Comparison of ENCODE assay signal across 8 cellular contexts in the genomic region with DNA sequence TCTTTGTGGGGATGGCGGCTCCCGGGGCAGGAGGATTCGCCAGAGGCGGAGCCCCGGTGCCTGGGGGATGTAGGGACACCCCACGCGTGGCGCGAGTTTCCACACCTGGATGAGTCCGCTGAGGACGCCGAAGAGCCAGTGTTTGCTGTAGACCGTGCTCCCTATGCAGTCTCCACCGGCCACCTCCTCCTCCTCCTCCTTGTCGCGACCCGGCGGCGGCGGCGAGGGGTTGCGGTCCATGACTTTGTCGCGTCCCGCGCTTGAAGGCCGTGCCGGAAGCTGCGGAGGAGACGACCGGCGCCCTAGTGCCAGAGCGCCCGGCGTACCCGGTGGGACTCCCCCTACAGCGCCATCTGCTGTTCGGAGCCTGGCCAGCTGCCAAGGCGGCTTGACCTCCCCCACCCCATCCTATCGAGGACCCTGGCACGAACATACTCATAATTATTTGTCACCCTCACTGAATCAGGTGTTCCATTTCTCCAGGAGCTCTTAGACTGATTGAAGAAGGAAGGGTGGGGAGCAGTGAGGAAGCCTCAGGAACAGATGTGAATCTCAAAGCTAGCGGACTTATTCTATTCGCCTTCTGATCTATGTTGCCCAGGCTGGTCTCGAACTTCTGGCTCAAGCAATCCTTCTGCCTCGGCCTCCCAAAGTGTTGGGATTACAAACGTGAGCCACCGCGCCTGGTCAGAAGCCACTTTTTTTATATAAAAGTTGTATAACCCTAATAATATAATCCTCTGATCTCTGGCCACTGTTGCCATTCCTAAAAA. TPM values are rescaled to one million over a fixed set of nuclear protein-coding genes. Genes with fewer than 3 reads are reported as not detected.
A peak's percentile ranks its signal among the peaks of the same experiment; 100 is the strongest.
DNase-seq lines count a peak whose midpoint lies in the region; ATAC-seq and TF ChIP-seq lines count a peak whose summit lies in the region.

A gene with protein sequence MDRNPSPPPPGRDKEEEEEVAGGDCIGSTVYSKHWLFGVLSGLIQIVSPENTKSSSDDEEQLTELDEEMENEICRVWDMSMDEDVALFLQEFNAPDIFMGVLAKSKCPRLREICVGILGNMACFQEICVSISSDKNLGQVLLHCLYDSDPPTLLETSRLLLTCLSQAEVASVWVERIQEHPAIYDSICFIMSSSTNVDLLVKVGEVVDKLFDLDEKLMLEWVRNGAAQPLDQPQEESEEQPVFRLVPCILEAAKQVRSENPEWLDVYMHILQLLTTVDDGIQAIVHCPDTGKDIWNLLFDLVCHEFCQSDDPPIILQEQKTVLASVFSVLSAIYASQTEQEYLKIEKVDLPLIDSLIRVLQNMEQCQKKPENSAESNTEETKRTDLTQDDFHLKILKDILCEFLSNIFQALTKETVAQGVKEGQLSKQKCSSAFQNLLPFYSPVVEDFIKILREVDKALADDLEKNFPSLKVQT (minus strand): TSS at position 281 of the 773 bp plus-strand sequence. CDS start 41 bp downstream, at position 240.

- H3F3A ChIP-seq in GM23338 (replicated peaks; ENCODE audit: low read depth): no peaks in the 10 kb centered on the region

- peak; percentile 97 for ATAC-seq in GM23338

- H3K9me3 Mint-ChIP-seq in GM23338 (no peaks in the 10 kb centered on the region), neural crest cell (no peaks in the 10 kb centered on the region)
- H3K9me3 Mint-ChIP-seq in activated T-helper 2 cell treated with anti-CD3 and anti-CD28 coated beads, Interferon-gamma antibody, Interleukin-2, Interleukin-4, amounts not matched to agents 10 μg/mL and 5 μg/mL and 100 μg/mL, durations not matched to agents 14 hours and 24 hours and 36 hours: no peaks in the 10 kb centered on the region

- no peak for TF ChIP-seq POLR2A in stomach (IDR thresholded peaks at IDR 0.05)

- H3K27ac Mint-ChIP-seq in GM23338 (peak within 1 kb of the TSS; percentile 91), neural crest cell (ENCODE audit: unreplicated experiment) (peak within 1 kb of the TSS; percentile 94)
- peak within 1 kb of the TSS; percentile 86 for H3K27ac Mint-ChIP-seq in activated T-helper 2 cell treated with anti-CD3 and anti-CD28 coated beads, Interferon-gamma antibody, Interleukin-2, Interleukin-4, amounts not matched to agents 10 μg/mL and 5 μg/mL and 100 μg/mL, durations not matched to agents 14 hours and 24 hours and 36 hours

- H3K36me3 Mint-ChIP-seq in GM23338 (ENCODE audit: low read depth) (peaks cover 24% of the 10 kb centered on the region), neural crest cell (ENCODE audit: low read depth) (peaks cover 16% of the 10 kb centered on the region)
- H3K36me3 Mint-ChIP-seq in activated T-helper 2 cell treated with anti-CD3 and anti-CD28 coated beads, Interferon-gamma antibody, Interleukin-2, Interleukin-4, amounts not matched to agents 10 μg/mL and 5 μg/mL and 100 μg/mL, durations not matched to agents 14 hours and 24 hours and 36 hours (ENCODE audit: low read depth): peaks cover 34% of the 10 kb centered on the region

- peak within 1 kb of the TSS; percentile 97 for H2AFZ ChIP-seq in GM23338

- H3K27ac ChIP-seq in GM23338 (ENCODE audit: low read depth): no peak within 1 kb of the TSS
- H3K27ac ChIP-seq in stomach: peak within 1 kb of the TSS; percentile 44 to 83 (median 71)

- no peaks in the 10 kb centered on the region for H3K9me2 ChIP-seq in GM23338 (ENCODE audit: insufficient read depth)

- no peaks in the 10 kb centered on the region for H3K9me3 ChIP-seq in stomach

- peaks cover 3% of the 10 kb centered on the region for H3K27me3 Mint-ChIP-seq in GM23338 (ENCODE audit: insufficient read depth, low read depth, poor library complexity)
- peaks cover 5% of the 10 kb centered on the region for H3K27me3 Mint-ChIP-seq in activated T-helper 2 cell treated with anti-CD3 and anti-CD28 coated beads, Interferon-gamma antibody, Interleukin-2, Interleukin-4, amounts not matched to agents 10 μg/mL and 5 μg/mL and 100 μg/mL, durations not matched to agents 14 hours and 24 hours and 36 hours (ENCODE audit: low read depth)
- H3K27me3 Mint-ChIP-seq in neural crest cell (ENCODE audit: low read depth): peaks cover 10% of the 10 kb centered on the region

- H3K27me3 ChIP-seq in GM23338 (ENCODE audit: insufficient read depth) (no peaks in the 10 kb centered on the region), stomach (peaks cover 0 to 10% (median 0%) of the 10 kb centered on the region in 3 donors)

- intact Hi-C loops in activated T-helper 2 cell treated with anti-CD3 and anti-CD28 coated beads, Interferon-gamma antibody, Interleukin-2, Interleukin-4, amounts not matched to agents 10 μg/mL and 5 μg/mL and 100 μg/mL, durations not matched to agents 14 hours and 24 hours and 36 hours (cut with micrococcal nuclease): loop anchor here (1.0 to 10.0 kb wide), 4 partner anchors 93 to 371 kb away; a partner anchor contains a TSS
- intact Hi-C loops in stomach (cut with DNase I; ENCODE audit: low total_unique reads): loop anchor here (10.0 kb wide), 1 partner anchor 91 kb away; a partner anchor contains a TSS

- H3K4me1 Mint-ChIP-seq in GM23338: peaks cover 6% of the 10 kb centered on the region
- H3K4me1 Mint-ChIP-seq in activated T-helper 2 cell treated with anti-CD3 and anti-CD28 coated beads, Interferon-gamma antibody, Interleukin-2, Interleukin-4, amounts not matched to agents 10 μg/mL and 5 μg/mL and 100 μg/mL, durations not matched to agents 14 hours and 24 hours and 36 hours (ENCODE audit: low read depth): peaks cover 29% of the 10 kb centered on the region
- peaks cover 20% of the 10 kb centered on the region for H3K4me1 Mint-ChIP-seq in neural crest cell

- peak within 1 kb of the TSS; percentile 81 for H3K4me2 ChIP-seq in GM23338

- TF ChIP-seq CTCF in GM23338 (conservative IDR thresholded peaks at IDR 0.05; ENCODE audit: low read depth in 2 of 2) (peak; percentile 76 to 87), fibroblast of villous mesenchyme (IDR thresholded peaks at IDR 0.05; ENCODE audit: insufficient read depth, low read depth, low read length) (peak; percentile 52), neural crest cell (conservative IDR thresholded peaks at IDR 0.05) (peak; percentile 93), stomach (IDR thresholded peaks at IDR 0.05) (peak in 5 of 7 experiments; percentile 32 to 74 (median 56))

- H3K4me3 Mint-ChIP-seq in GM23338 (peak within 1 kb of the TSS; percentile 97), neural crest cell (peak within 1 kb of the TSS; percentile 98)
- H3K4me3 Mint-ChIP-seq in activated T-helper 2 cell treated with anti-CD3 and anti-CD28 coated beads, Interferon-gamma antibody, Interleukin-2, Interleukin-4, amounts not matched to agents 10 μg/mL and 5 μg/mL and 100 μg/mL, durations not matched to agents 14 hours and 24 hours and 36 hours (ENCODE audit: low read depth): peak within 1 kb of the TSS; percentile 90

- peaks cover 11% of the 10 kb centered on the region; the same call in 1 of the 2 replicates for H4K20me1 ChIP-seq in GM23338 (replicated peaks; ENCODE audit: insufficient read depth)

- peaks cover 47% of the 10 kb centered on the region for H3K79me2 ChIP-seq in GM23338 (replicated peaks; ENCODE audit: insufficient read depth)

- H3K4me3 ChIP-seq in GM23338 (peak within 1 kb of the TSS; percentile 97), fibroblast of villous mesenchyme (ENCODE audit: low read depth, low read length) (peak within 1 kb of the TSS; percentile 97), stomach (peak within 1 kb of the TSS; percentile 88 to 96 (median 91))

- DNase-seq in ELR (ENCODE audit: low read depth): peak; percentile 85
- DNase-seq in GM23338 (ENCODE audit: low spot score): peak; percentile 95
- peak; percentile 78 for DNase-seq in LHCN-M2 (ENCODE audit: low read depth)
- DNase-seq in RPMI8226: peak; percentile 87
- DNase-seq in activated T-helper 2 cell treated with anti-CD3 and anti-CD28 coated beads, Interferon-gamma antibody, Interleukin-2, Interleukin-4, amounts not matched to agents 10 μg/mL and 5 μg/mL and 100 μg/mL, durations not matched to agents 14 hours and 24 hours and 36 hours (ENCODE audit: low spot score): peak; percentile 86
- DNase-seq in fibroblast of villous mesenchyme (ENCODE audit: low read depth): peak; percentile 74
- DNase-seq in neural crest cell (ENCODE audit: low read depth, low spot score): peak; percentile 98
- peak; percentile 88 for DNase-seq in stomach

- H3K36me3 ChIP-seq in GM23338 (ENCODE audit: insufficient read depth) (peaks cover 14% of the 10 kb centered on the region; the same call in 1 of the 2 replicates), stomach (peaks cover 0 to 26% (median 25%) of the 10 kb centered on the region in 4 donors)

- 5 to 10% (median 5%) methylated on average over 23 to 48 of the region's 48 CpGs for WGBS in stomach, 5 donors

- peaks cover 4% of the 10 kb centered on the region; the same call in 1 of the 2 replicates for H3K4me1 ChIP-seq in GM23338 (ENCODE audit: insufficient read depth)
- H3K4me1 ChIP-seq in stomach: peaks cover 9 to 24% (median 15%) of the 10 kb centered on the region in 4 donors

- TF ChIP-seq EP300 in stomach (IDR thresholded peaks at IDR 0.05): no peak

TF ChIP-seq in GM23338, 12 proteins besides CTCF, POLR2A, EP300 and RAD21 (continues in another document):
- TF ChIP-seq, protein P1, sequence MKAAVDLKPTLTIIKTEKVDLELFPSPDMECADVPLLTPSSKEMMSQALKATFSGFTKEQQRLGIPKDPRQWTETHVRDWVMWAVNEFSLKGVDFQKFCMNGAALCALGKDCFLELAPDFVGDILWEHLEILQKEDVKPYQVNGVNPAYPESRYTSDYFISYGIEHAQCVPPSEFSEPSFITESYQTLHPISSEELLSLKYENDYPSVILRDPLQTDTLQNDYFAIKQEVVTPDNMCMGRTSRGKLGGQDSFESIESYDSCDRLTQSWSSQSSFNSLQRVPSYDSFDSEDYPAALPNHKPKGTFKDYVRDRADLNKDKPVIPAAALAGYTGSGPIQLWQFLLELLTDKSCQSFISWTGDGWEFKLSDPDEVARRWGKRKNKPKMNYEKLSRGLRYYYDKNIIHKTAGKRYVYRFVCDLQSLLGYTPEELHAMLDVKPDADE (IDR thresholded peaks at IDR 0.05): peak; percentile 59; the same call in 1 of the 2 replicates
- TF ChIP-seq POLR2AphosphoS5 (IDR thresholded peaks at IDR 0.05; ENCODE audit: low read depth) (peak; percentile 96), EZH2 (IDR thresholded peaks at IDR 0.05; ENCODE audit: low read depth, unreplicated experiment) (no peak), EZH2phosphoT487 (IDR thresholded peaks at IDR 0.05; ENCODE audit: unreplicated experiment) (no peak), STAT1 (IDR thresholded peaks at IDR 0.05; ENCODE audit: unreplicated experiment) (no peak)

RNA-seq across cellular contexts. Expression of the gene that starts here (rescaled TPM):
- total RNA-seq in GM23338 (2014; rRNA removed; shearing (Covaris generic)): 45.9 and 55.1 TPM in 2 replicates
- polyA plus RNA-seq in GM23338 (2016; fragmentation: Nextera tagmentation; extraction: Ambion mirVana): 54.6 and 61.0 TPM in 2 replicates
- total RNA-seq in LHCN-M2 (2014; rRNA removed): 23.8 and 28.8 TPM in 2 replicates
- polyA plus RNA-seq in LHCN-M2 (2012): 12.8 TPM
- total RNA-seq in activated T-helper 2 cell treated with anti-CD3 and anti-CD28 coated beads, Interferon-gamma antibody, Interleukin-2, Interleukin-4, amounts not matched to agents 10 μg/mL and 5 μg/mL and 100 μg/mL, durations not matched to agents 14 hours and 24 hours and 36 hours: 37.8 and 44.1 TPM in 2 replicates
- total RNA-seq in fibroblast of villous mesenchyme: 17.4 and 18.1 TPM in 2 replicates
- 50.2 and 56.4 TPM in 2 replicates for total RNA-seq in neural crest cell
- total RNA-seq in stomach: 10 to 100 TPM in 2 of 5 donors, 1 to 10 TPM in 3; 2.0 to 20.2 (median 5.8) TPM
- polyA plus RNA-seq in stomach: 10 to 100 TPM; 10.1 to 11.9 (median 11.5) TPM
